In the genomic region with DNA sequence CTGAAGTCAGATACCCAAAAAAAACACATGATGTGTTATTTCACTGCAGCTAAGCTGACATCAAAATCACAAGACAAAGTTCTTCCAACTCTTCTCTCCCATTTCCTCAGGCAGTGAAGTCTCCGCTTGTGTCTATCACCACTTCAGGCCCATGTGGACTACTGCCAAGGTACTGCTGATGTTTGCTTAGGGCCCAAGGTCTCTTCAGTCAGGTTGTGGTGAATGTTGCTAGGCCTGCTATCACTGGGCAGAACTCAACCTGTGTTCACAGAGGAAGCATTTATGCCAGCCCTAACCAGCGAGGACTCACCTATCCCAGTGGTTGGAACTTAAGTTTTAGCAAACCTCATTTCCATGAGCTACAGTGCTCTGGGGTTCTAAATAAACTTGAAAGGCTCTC, we compare ENCODE assay signal across 8 cellular contexts.
"Had no signal": no experiment of that assay in that cellular context is flagged by ENCODE, and none has a peak within 500 bp of the region (broad histone marks: within the 10 kb centered on the region; RNA-seq: fewer than 3 reads in every experiment).

No MANE protein-coding gene starts in this region.

- H3K36me3 ChIP-seq: HAP-1 had no signal

- H3K9me3 ChIP-seq: HAP-1 had no signal

- H3K4me2 ChIP-seq: GM23338 had no signal

- DNase-seq: GM23248, GOT3, H9, HCEC 1CT, HFFc6 had no signal

- H3K9ac ChIP-seq: GM23248 had no signal

- H2AFZ ChIP-seq: GM23248, GM23338 had no signal

- H3K4me1 ChIP-seq: HAP-1 had no signal

- H3K27ac ChIP-seq: GM23248 had no signal

- FAIRE-seq: H54 had no signal

- H3K4me3 ChIP-seq: GM23248, GM23338, HAP-1 had no signal
